In the genomic region with DNA sequence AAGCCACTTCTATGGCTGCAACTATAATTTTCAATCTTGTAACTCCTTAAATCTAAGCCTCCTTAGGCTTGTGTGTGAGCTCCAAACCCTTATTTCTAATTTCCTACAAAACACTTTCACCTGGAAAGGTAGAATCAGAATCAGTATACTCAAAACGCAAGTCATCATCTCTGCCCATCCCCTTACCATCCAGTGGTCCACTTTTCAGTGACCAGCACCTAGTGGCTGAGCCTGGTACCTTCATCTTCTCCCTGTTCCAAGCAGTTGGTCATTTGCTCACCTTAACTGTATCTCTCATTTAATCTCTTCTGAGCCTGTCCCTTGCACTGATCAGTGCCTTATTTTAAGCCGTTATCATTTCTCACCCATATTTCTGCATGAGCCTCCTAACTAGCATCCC, we compare ENCODE assay signal across 22 cellular contexts.
DNase-seq lines count a peak whose midpoint lies in the region; ATAC-seq and TF ChIP-seq lines count a peak whose summit lies in the region.
"Had no signal": no experiment of that assay in that cellular context is flagged by ENCODE, and none has a peak within 500 bp of the region (broad histone marks: within the 10 kb centered on the region; RNA-seq: fewer than 3 reads in every experiment).

No MANE protein-coding gene starts in this region.

- H3K9ac ChIP-seq in MM.1S (ENCODE audit: low read length): no peak overlapping the region

- H3K27ac ChIP-seq in MM.1S (ENCODE audit: low read length): no peak overlapping the region
- no peak overlapping the region for H3K27ac ChIP-seq in osteoblast (ENCODE audit: low read depth, low read length)
- H3K27ac ChIP-seq in coronary artery: no peak overlapping the region
- H3K27ac ChIP-seq: esophagus squamous epithelium, heart left ventricle, left lung, skin epidermis had no signal

- no peak overlapping the region for H3K4me2 ChIP-seq in MM.1S (ENCODE audit: low read depth, low read length)
- no peak overlapping the region for H3K4me2 ChIP-seq in osteoblast (ENCODE audit: insufficient read depth, low read length)

- H3K79me2 ChIP-seq in MM.1S (ENCODE audit: low read length) (no peaks in the 10 kb centered on the region), osteoblast (ENCODE audit: insufficient read depth, low read length) (no peaks in the 10 kb centered on the region)

- TF ChIP-seq CTCF in GM12864 (IDR thresholded peaks at IDR 0.05; ENCODE audit: low read depth, low read length, missing control alignments): peak; percentile 31
- TF ChIP-seq CTCF in MM.1S (IDR thresholded peaks at IDR 0.05; ENCODE audit: low read length): 0 out of 2 replicates have a peak, but pooled peaks have one; percentile 6
- TF ChIP-seq CTCF in choroid plexus epithelial cell (conservative IDR thresholded peaks at IDR 0.05; ENCODE audit: low read depth, low read length): peak; percentile 34
- peak; percentile 12 for TF ChIP-seq CTCF in osteoblast (IDR thresholded peaks at IDR 0.05; ENCODE audit: extremely low read depth, low read depth, low read length)
- TF ChIP-seq CTCF in coronary artery (IDR thresholded peaks at IDR 0.05): no peak

- no peaks in the 10 kb centered on the region for H3K9me2 ChIP-seq in MM.1S (replicated peaks; ENCODE audit: insufficient read depth, low read length)

- no peak overlapping the region for H3K4me3 ChIP-seq in GM12864 (ENCODE audit: low read depth, low read length)
- H3K4me3 ChIP-seq in MM.1S (ENCODE audit: low read length): no peak overlapping the region
- H3K4me3 ChIP-seq in choroid plexus epithelial cell (ENCODE audit: low read depth, low read length): no peak overlapping the region
- H3K4me3 ChIP-seq in osteoblast (ENCODE audit: insufficient read depth, low read length): no peak overlapping the region
- H3K4me3 ChIP-seq in coronary artery: no peak overlapping the region
- H3K4me3 ChIP-seq: esophagus squamous epithelium, heart left ventricle, left lung, skin epidermis had no signal

- DNase-seq in GM12864 (ENCODE audit: low read depth) (no peak), MM.1S (no peak), choroid plexus epithelial cell (ENCODE audit: low read depth) (no peak), osteoblast (ENCODE audit: insufficient read length, low spot score, missing footprints) (no peak), NK-92 (lab: John Stamatoyannopoulos, UW; ENCODE audit: unreplicated experiment) (no peak), coronary artery (ENCODE audit: low spot score) (no peak)
- DNase-seq: activated CD8-positive, alpha-beta memory T cell treated with anti-CD3 and anti-CD28 coated beads, Interleukin-2, amount 50 U/mL, for 4 hours; activated effector memory CD4-positive, alpha-beta T cell treated with anti-CD3 and anti-CD28 coated beads, Interleukin-2, amount 50 U/mL, for 16 hours; AML-193; central memory CD4-positive, alpha-beta T cell; esophagus squamous epithelium; heart left ventricle; left lung; NCI-H1694 treated with DMSO at 0.1 percent for 48 hours; NCI-H2227 treated with DMSO at 0.1 percent for 48 hours; NCI-H774; OCI-M1; SHP77 treated with DMSO at 0.1 percent for 48 hours; stimulated activated CD4-positive, alpha-beta T cell treated with anti-CD3 and anti-CD28 coated beads, Interleukin-2, amount 100 ng/mL, for 24 hours; stimulated activated naive CD4-positive, alpha-beta T cell treated with Interleukin-2 at 50 U/mL for 16 hours had no signal

- H3K4me1 ChIP-seq in MM.1S (ENCODE audit: low read length) (no peaks in the 10 kb centered on the region), osteoblast (ENCODE audit: insufficient read depth, low read length) (no peaks in the 10 kb centered on the region)
- H3K4me1 ChIP-seq: esophagus squamous epithelium, left lung had no signal

- H3F3A ChIP-seq in MM.1S (ENCODE audit: insufficient read depth, low read length): no peaks in the 10 kb centered on the region

- H3K9me3 ChIP-seq in MM.1S (replicated peaks; ENCODE audit: insufficient read depth, low read length): no peaks in the 10 kb centered on the region
- H3K9me3 ChIP-seq in osteoblast (ENCODE audit: low read depth, low read length): no peaks in the 10 kb centered on the region
- H3K9me3 ChIP-seq: esophagus squamous epithelium had no signal

- no peak overlapping the region for H2AFZ ChIP-seq in MM.1S (ENCODE audit: low read length)
- H2AFZ ChIP-seq in osteoblast (ENCODE audit: low read length): no peak overlapping the region

- H3K27me3 ChIP-seq in MM.1S (replicated peaks; ENCODE audit: insufficient read depth, low read length) (no peaks in the 10 kb centered on the region), osteoblast (ENCODE audit: insufficient read depth, low read length) (no peaks in the 10 kb centered on the region)
- H3K27me3 ChIP-seq: esophagus squamous epithelium, heart left ventricle, left lung had no signal

- no peaks in the 10 kb centered on the region for H4K20me1 ChIP-seq in MM.1S (ENCODE audit: insufficient read depth, low read length)
- no peaks in the 10 kb centered on the region for H4K20me1 ChIP-seq in osteoblast (ENCODE audit: insufficient read depth, low read length)

- no peaks in the 10 kb centered on the region for H3K36me3 ChIP-seq in MM.1S (replicated peaks; ENCODE audit: insufficient read depth, low read length)
- no peaks in the 10 kb centered on the region for H3K36me3 ChIP-seq in osteoblast (ENCODE audit: insufficient read depth, low read length)
- H3K36me3 ChIP-seq: esophagus squamous epithelium, left lung had no signal

- ATAC-seq in GM21515 (IDR thresholded peaks at IDR 0.05; ENCODE audit: unreplicated experiment): no peak
- ATAC-seq: left lung had no signal
